In the genomic region with DNA sequence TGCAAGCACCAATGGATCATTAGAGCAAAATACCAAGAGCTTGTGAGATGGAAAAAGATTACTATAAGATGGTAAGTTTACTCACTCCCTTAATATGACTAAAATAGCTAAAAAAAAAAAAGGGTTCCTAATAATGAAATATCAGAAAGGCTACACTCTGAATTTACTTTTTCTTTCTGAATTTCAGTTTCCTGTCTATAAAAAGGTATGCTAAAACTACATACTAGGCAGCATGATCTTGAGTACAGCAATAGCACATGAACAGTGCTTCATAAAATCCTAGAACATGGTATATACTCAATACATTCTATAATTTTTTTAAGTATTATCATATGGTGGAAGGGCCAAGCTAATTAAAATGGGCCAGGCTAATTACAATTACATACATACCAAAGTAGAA, we compare ENCODE assay signal across 28 cellular contexts.
"Had no signal": no experiment of that assay in that cellular context is flagged by ENCODE, and none has a peak within 500 bp of the region (broad histone marks: within the 10 kb centered on the region; RNA-seq: fewer than 3 reads in every experiment).

No MANE protein-coding gene starts in this region.

- ATAC-seq: activated CD4-positive, CD25-positive, alpha-beta regulatory T cell treated with anti-CD3 and anti-CD28 coated beads, Interleukin-2, amount 50 U/mL, for 24 hours; activated CD8-positive, alpha-beta T cell treated with anti-CD3 and anti-CD28 coated beads for 36 hours; activated T-cell treated with anti-CD3 and anti-CD28 coated beads, Interleukin-2, amount 50 U/mL, for 4 hours; activated T-helper 17 cell treated with anti-CD3 and anti-CD28 coated beads, Interleukin-2, amount 50 U/mL, for 72 hours; esophagus mucosa had no signal

- FAIRE-seq: astrocyte, bronchial epithelial cell, frontal cortex had no signal

- H3K4me3 ChIP-seq: coronary artery, dorsolateral prefrontal cortex had no signal

- H3K27ac ChIP-seq: brain microvascular endothelial cell, coronary artery, dorsolateral prefrontal cortex, WERI-Rb-1 had no signal

- DNase-seq: activated B cell treated with CpG ODN at 0.5 μM for 24 hours; activated CD4-positive, alpha-beta T cell treated with anti-CD3 and anti-CD28 coated beads for 48 hours; activated CD4-positive, alpha-beta T cell treated with anti-CD3 and anti-CD28 coated beads, Interleukin-2, amount 50 U/mL, for 1 hour; activated CD4-positive, alpha-beta T cell treated with anti-CD3 and anti-CD28 coated beads, Interleukin-2, amount 50 U/mL, for 48 hours; activated CD8-positive, alpha-beta memory T cell treated with anti-CD3 and anti-CD28 coated beads for 24 hours; activated CD8-positive, alpha-beta T cell treated with anti-CD3 and anti-CD28 coated beads for 36 hours; activated effector memory CD4-positive, alpha-beta T cell treated with Interleukin-2 at 50 U/mL for 16 hours; activated gamma-delta T cell treated with Interleukin-2 at 50 U/mL for 16 hours; activated naive CD4-positive, alpha-beta T cell treated with anti-CD3 and anti-CD28 coated beads, Interleukin-2, amount 50 U/mL, for 16 hours; activated naive CD4-positive, alpha-beta T cell treated with Interleukin-2 at 50 U/mL for 16 hours; activated T-cell treated with anti-CD3 and anti-CD28 coated beads, Interleukin-2, amount 50 U/mL, for 4 hours; amniotic stem cell; anterior cingulate cortex; brain microvascular endothelial cell; dorsolateral prefrontal cortex; effector memory CD4-positive, alpha-beta T cell; endodermal cell; foreskin fibroblast; head of caudate nucleus; T1000; WERI-Rb-1 had no signal

- H3K36me3 ChIP-seq: brain microvascular endothelial cell, WERI-Rb-1 had no signal
